Comparison of ENCODE assay signal across 16 cellular contexts in the genomic region with DNA sequence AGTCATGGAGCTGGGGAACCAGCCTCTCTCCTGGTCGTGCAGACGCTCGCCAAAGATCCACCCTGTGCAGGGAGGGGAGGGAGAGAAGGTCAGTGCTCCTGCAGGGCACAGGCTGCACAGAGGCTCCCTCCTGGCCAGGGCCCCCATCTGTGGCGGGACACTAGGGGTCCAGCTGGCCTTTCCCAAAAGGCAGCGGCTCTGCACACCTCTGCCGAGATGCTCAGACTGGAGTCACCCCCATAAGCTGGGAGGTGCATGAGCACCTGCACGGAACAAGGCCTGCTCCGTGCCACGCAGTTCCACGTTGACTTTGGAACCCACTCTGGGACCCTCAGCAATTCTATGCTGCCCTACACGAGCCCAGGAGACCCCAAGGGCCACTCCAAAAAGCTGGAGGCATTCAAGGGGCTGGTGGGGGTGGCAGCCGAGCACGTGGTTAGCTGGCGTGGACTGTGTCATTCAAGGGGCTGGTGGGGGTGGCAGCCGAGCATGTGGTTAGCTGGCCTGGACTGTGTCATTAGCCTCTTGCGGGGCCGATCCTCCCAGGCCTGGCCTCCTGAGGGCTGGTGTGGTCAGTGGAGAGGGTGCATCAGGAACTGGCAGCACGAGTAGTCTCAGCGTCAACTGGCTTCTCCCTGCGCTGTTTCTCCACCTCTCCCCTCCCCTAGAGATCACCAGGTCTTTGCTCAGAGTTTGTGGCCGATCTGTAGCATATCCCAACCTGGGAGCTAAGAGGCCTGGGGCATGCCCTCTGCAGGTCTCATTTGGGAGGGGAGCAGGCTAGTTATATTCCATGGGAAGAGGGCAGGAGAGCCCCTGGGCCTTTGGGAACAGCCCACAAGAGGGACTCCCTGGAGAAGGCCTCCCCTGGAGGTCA. TPM values are rescaled to one million over a fixed set of nuclear protein-coding genes. Genes with fewer than 3 reads are reported as not detected.
DNase-seq lines count a peak whose midpoint lies in the region; ATAC-seq and TF ChIP-seq lines count a peak whose summit lies in the region.
"Had no signal": no experiment of that assay in that cellular context is flagged by ENCODE, and none has a peak within 500 bp of the region (broad histone marks: within the 10 kb centered on the region; RNA-seq: fewer than 3 reads in every experiment).

No MANE protein-coding gene starts in this region.

- peaks cover 17% of the 10 kb centered on the region for H3K4me1 ChIP-seq in NT2/D1 (ENCODE audit: insufficient read depth, insufficient read length)
- H3K4me1 ChIP-seq in osteoblast (ENCODE audit: insufficient read depth, low read length), result no peaks in the 10 kb centered on the region
- H3K4me1 ChIP-seq: BE2C had no signal

- peaks cover 36% of the 10 kb centered on the region for H3K27me3 ChIP-seq in NT2/D1 (ENCODE audit: insufficient read depth, insufficient read length)
- peaks cover 6% of the 10 kb centered on the region for H3K27me3 ChIP-seq in osteoblast (ENCODE audit: insufficient read depth, low read length)

- peak; percentile 25 for DNase-seq in 8988T
- DNase-seq in NT2/D1 (ENCODE audit: low read depth, low spot score), result no peak
- DNase-seq in islet precursor cell, result peak; percentile 57
- DNase-seq in osteoblast (ENCODE audit: insufficient read length, low spot score, missing footprints), result peak; percentile 80
- DNase-seq in NCI-H446 treated with DMSO at 0.1 percent for 48 hours (lab: John Stamatoyannopoulos, UW), result no peak
- no peak for DNase-seq in globus pallidus (ENCODE audit: low spot score)
- DNase-seq: BE2C, DND-41, GDM1, H9, NCI-H1436 treated with DMSO at 0.1 percent for 48 hours, NCI-H2081 treated with DMSO at 0.1 percent for 48 hours, NCI-H2227 treated with DMSO at 0.1 percent for 48 hours, NCI-H526 treated with DMSO at 0.1 percent for 48 hours, OCI-M1 had no signal

- H3K36me3 ChIP-seq in NT2/D1 (ENCODE audit: insufficient read depth, insufficient read length, low read length) (no peaks in the 10 kb centered on the region), osteoblast (ENCODE audit: insufficient read depth, low read length) (no peaks in the 10 kb centered on the region)
- H3K36me3 ChIP-seq: BE2C had no signal

- no peak overlapping the region for H3K27ac ChIP-seq in osteoblast (ENCODE audit: low read depth, low read length)

- H3K9ac ChIP-seq in NT2/D1 (ENCODE audit: insufficient read length, low read depth), result peak overlapping the region; percentile 7

- no peaks in the 10 kb centered on the region for H4K20me1 ChIP-seq in osteoblast (ENCODE audit: insufficient read depth, low read length)

- H3K4me3 ChIP-seq in NT2/D1 (ENCODE audit: insufficient read length, low read depth) (no peak overlapping the region), osteoblast (ENCODE audit: insufficient read depth, low read length) (no peak overlapping the region)

- H2AFZ ChIP-seq in osteoblast (ENCODE audit: low read length), result no peak overlapping the region

- H3K79me2 ChIP-seq in osteoblast (ENCODE audit: insufficient read depth, low read length), result no peaks in the 10 kb centered on the region

- H3K9me3 ChIP-seq in NT2/D1 (ENCODE audit: insufficient read depth, low read length) (no peaks in the 10 kb centered on the region), osteoblast (ENCODE audit: low read depth, low read length) (no peaks in the 10 kb centered on the region)
- H3K9me3 ChIP-seq: BE2C had no signal

- H3K4me2 ChIP-seq in osteoblast (ENCODE audit: insufficient read depth, low read length), result no peak overlapping the region

- no peak for ATAC-seq in HG03025 (IDR thresholded peaks at IDR 0.05; ENCODE audit: low FRiP score, unreplicated experiment)

- no peak for TF ChIP-seq CTCF in osteoblast (IDR thresholded peaks at IDR 0.05; ENCODE audit: extremely low read depth, low read depth, low read length)

RNA-seq across cellular contexts. Expression of gene SNORC, which starts 9.8 kb away (rescaled TPM):
- 0.72 and 0.88 TPM in 2 replicates for total RNA-seq in osteoblast

Comparison
In these comparisons a context has a peak if more than half of its experiments do, and no peak if none do; other contexts are left out.
1. DNase-seq: peak in 8988T (single experiment), islet precursor cell (single experiment) and osteoblast (single experiment); none in NT2/D1 (single experiment), NCI-H446 treated with DMSO at 0.1 percent for 48 hours (single experiment) and globus pallidus (single experiment).